ENCODE assay signal across 22 cellular contexts in genomic region chr9:87710448-87710847, GRCh38. TPM values are rescaled to one million over a fixed set of nuclear protein-coding genes. Genes with fewer than 3 reads are reported as not detected.
DNase-seq lines count a peak whose midpoint lies in the region; ATAC-seq and TF ChIP-seq lines count a peak whose summit lies in the region.
"Had no signal": no experiment of that assay in that cellular context is flagged by ENCODE, and none has a peak within 500 bp of the region (broad histone marks: within the 10 kb centered on the region; RNA-seq: fewer than 3 reads in every experiment).

No MANE protein-coding gene starts in this region.

- intact Hi-C loops in CD4-positive, alpha-beta T cell (cut with DNase I, micrococcal nuclease) = no loop called here

- DNase-seq in CD4-positive, alpha-beta T cell = no peak
- DNase-seq in NB4 (ENCODE audit: low read depth) (peak; percentile 22), endodermal cell (peak; percentile 25), osteoblast (ENCODE audit: insufficient read length, low spot score, missing footprints) (no peak)
- no peak for DNase-seq in stimulated activated naive CD4-positive, alpha-beta T cell treated with Interleukin-2 at 50 U/mL for 16 hours (lab: John Stamatoyannopoulos, UW)
- DNase-seq in NK-92 treated with Interleukin-12 subunit alpha and Interleukin-12 subunit beta, amount 100 ng/mL, for 24 hours (lab: John Stamatoyannopoulos, UW) = no peak
- DNase-seq: BE2C, DMS 273 treated with DMSO at 0.1 percent for 48 hours, DMS79 treated with DMSO at 0.1 percent for 48 hours, KBM-7, NCI-H1105, NCI-H146, NCI-H2029, NCI-H345, NCI-H524, NCI-H774, PC-9, RPMI8226, SHP77, SW 1271 had no signal

- ATAC-seq in CD4-positive, alpha-beta T cell (ENCODE audit: poor library complexity) = no peak
- no peak for ATAC-seq in HG03159 (IDR thresholded peaks at IDR 0.05; ENCODE audit: unreplicated experiment)
- ATAC-seq: A549 had no signal

- no peaks in the 10 kb centered on the region for H3K27me3 Mint-ChIP-seq in CD4-positive, alpha-beta T cell
- no peaks in the 10 kb centered on the region for H3K27me3 Mint-ChIP-seq in endodermal cell (ENCODE audit: insufficient read depth)

- CTCF ChIA-PET in CD4-positive, alpha-beta T cell (lab: Charles Lee) = interaction anchor here (0.5 kb wide), 1 partner anchor 1338 kb away, joined by 3 read pairs; no protein-coding TSS in a partner anchor

- peak overlapping the region; percentile 89 for H3K27ac Mint-ChIP-seq in CD4-positive, alpha-beta T cell
- H3K27ac Mint-ChIP-seq in endodermal cell = no peak overlapping the region

- no peak overlapping the region for H3K4me2 ChIP-seq in osteoblast (ENCODE audit: insufficient read depth, low read length)
- H3K4me2 ChIP-seq: A549, PC-9 had no signal

- no peak overlapping the region for H3K4me3 ChIP-seq in NB4 (ENCODE audit: low read depth, low read length)
- H3K4me3 ChIP-seq in endodermal cell (ENCODE audit: low read length) = no peak overlapping the region
- H3K4me3 ChIP-seq in osteoblast (ENCODE audit: insufficient read depth, low read length) = no peak overlapping the region
- H3K4me3 ChIP-seq: A549, PC-9 had no signal

- POLR2A ChIA-PET in CD4-positive, alpha-beta T cell (lab: Charles Lee) = no interaction called here

- no peak for TF ChIP-seq POLR2A in NB4 (IDR thresholded peaks at IDR 0.05; ENCODE audit: extremely low read depth, insufficient read length)

- no peak overlapping the region for H3K9ac ChIP-seq in endodermal cell (ENCODE audit: extremely low read depth, low read length, poor library complexity, severe bottlenecking)

- no peaks in the 10 kb centered on the region for H3K27me3 ChIP-seq in CD4-positive, alpha-beta T cell (ENCODE audit: control insufficient read depth, insufficient read depth, low read length)
- no peaks in the 10 kb centered on the region for H3K27me3 ChIP-seq in endodermal cell (ENCODE audit: control insufficient read depth, insufficient read depth, low read length, poor library complexity, severe bottlenecking)
- H3K27me3 ChIP-seq in osteoblast (ENCODE audit: insufficient read depth, low read length) = no peaks in the 10 kb centered on the region
- H3K27me3 ChIP-seq: BE2C had no signal

- no peaks in the 10 kb centered on the region for H3K36me3 Mint-ChIP-seq in CD4-positive, alpha-beta T cell (ENCODE audit: low read depth)
- peaks cover 36% of the 10 kb centered on the region for H3K36me3 Mint-ChIP-seq in endodermal cell (ENCODE audit: low read depth)

- H2AFZ ChIP-seq in osteoblast (ENCODE audit: low read length) = no peak overlapping the region
- H2AFZ ChIP-seq: PC-9 had no signal

- peaks cover 37% of the 10 kb centered on the region for H3K36me3 ChIP-seq in endodermal cell (ENCODE audit: control insufficient read depth, insufficient read depth, low read length)
- H3K36me3 ChIP-seq in osteoblast (ENCODE audit: insufficient read depth, low read length) = no peaks in the 10 kb centered on the region

- H3K9me3 Mint-ChIP-seq in CD4-positive, alpha-beta T cell = no peaks in the 10 kb centered on the region
- no peaks in the 10 kb centered on the region for H3K9me3 Mint-ChIP-seq in endodermal cell

- H3K27ac ChIP-seq in CD4-positive, alpha-beta T cell (ENCODE audit: low read depth, low read length) = no peak overlapping the region
- no peak overlapping the region for H3K27ac ChIP-seq in endodermal cell (ENCODE audit: low read depth, low read length)
- peak overlapping the region; percentile 100 for H3K27ac ChIP-seq in osteoblast (ENCODE audit: low read depth, low read length)
- H3K27ac ChIP-seq: PC-9 had no signal

- no peaks in the 10 kb centered on the region for H4K20me1 ChIP-seq in osteoblast (ENCODE audit: insufficient read depth, low read length)

- peaks cover 60% of the 10 kb centered on the region for H3K4me1 Mint-ChIP-seq in CD4-positive, alpha-beta T cell (ENCODE audit: low read depth)
- H3K4me1 Mint-ChIP-seq in endodermal cell = peaks cover 3% of the 10 kb centered on the region

- no peak overlapping the region for H3K4me3 Mint-ChIP-seq in CD4-positive, alpha-beta T cell
- no peak overlapping the region for H3K4me3 Mint-ChIP-seq in endodermal cell

- TF ChIP-seq CTCF in CD4-positive, alpha-beta T cell (IDR thresholded peaks at IDR 0.05) = no peak
- TF ChIP-seq CTCF in NB4 (IDR thresholded peaks at IDR 0.05; ENCODE audit: low read depth, low read length) = no peak
- no peak for TF ChIP-seq CTCF in endodermal cell (conservative IDR thresholded peaks at IDR 0.05)
- no peak for TF ChIP-seq CTCF in osteoblast (IDR thresholded peaks at IDR 0.05; ENCODE audit: extremely low read depth, low read depth, low read length)

- no peaks in the 10 kb centered on the region for H3K4me1 ChIP-seq in endodermal cell (ENCODE audit: control insufficient read depth, insufficient read depth, low read length)
- peaks cover 43% of the 10 kb centered on the region for H3K4me1 ChIP-seq in osteoblast (ENCODE audit: insufficient read depth, low read length)
- H3K4me1 ChIP-seq: BE2C had no signal

- WGBS in endodermal cell (ENCODE audit: insufficient coverage in 1 of 2, insufficient read length in 1 of 2), 2 experiments = 81 to 85% methylated on average over 5 of the region's 5 CpGs

- no peaks in the 10 kb centered on the region for H3K9me3 ChIP-seq in CD4-positive, alpha-beta T cell (ENCODE audit: control insufficient read depth, low read length)
- H3K9me3 ChIP-seq in endodermal cell (ENCODE audit: control insufficient read depth, low read length) = no peaks in the 10 kb centered on the region
- no peaks in the 10 kb centered on the region for H3K9me3 ChIP-seq in osteoblast (ENCODE audit: low read depth, low read length)
- H3K9me3 ChIP-seq: A549, BE2C had no signal

- no peaks in the 10 kb centered on the region for H3K79me2 ChIP-seq in osteoblast (ENCODE audit: insufficient read depth, low read length)

RNA-seq across cellular contexts. Expression of gene CTSL, which starts 15.5 kb away (rescaled TPM):
- total RNA-seq in CD4-positive, alpha-beta T cell = 1 to 10 TPM; 7.5 to 7.9 TPM
- total RNA-seq in endodermal cell (100 to 1,000 TPM in 1 of 2 donors, 10 to 100 TPM in 1; 81.2 to 131 TPM), osteoblast (384 and 396 TPM in 2 replicates)
- 49.7 TPM for polyA plus RNA-seq in endodermal cell (2013, experiment 1 of 2)
- polyA plus RNA-seq in endodermal cell (2013, experiment 2 of 2) = 47.5 TPM

Comparison
In these comparisons a context has a peak if more than half of its experiments do, and no peak if none do; other contexts are left out.
1. DNase-seq: peak in NB4 (single experiment) and endodermal cell (single experiment); none in CD4-positive, alpha-beta T cell (0 of 10), osteoblast (single experiment), stimulated activated naive CD4-positive, alpha-beta T cell treated with Interleukin-2 at 50 U/mL for 16 hours (single experiment) and NK-92 treated with Interleukin-12 subunit alpha and Interleukin-12 subunit beta, amount 100 ng/mL, for 24 hours (single experiment).
2. RNA of gene CTSL, which starts 15.5 kb away (total RNA-seq): 384 to 396 TPM in osteoblast and 81.2 to 131 TPM in endodermal cell; 7.5 to 7.9 TPM in CD4-positive, alpha-beta T cell; every median in the first group is over 4 times any median in the second.